9 cellular contexts compared by ENCODE assay signal in genomic region chr1:59879556-59879955, GRCh38. TPM values are rescaled to one million over a fixed set of nuclear protein-coding genes. Genes with fewer than 3 reads are reported as not detected.
DNase-seq lines count a peak whose midpoint lies in the region; ATAC-seq and TF ChIP-seq lines count a peak whose summit lies in the region.
"Had no signal": no experiment of that assay in that cellular context is flagged by ENCODE, and none has a peak within 500 bp of the region (broad histone marks: within the 10 kb centered on the region; RNA-seq: fewer than 3 reads in every experiment).

No MANE protein-coding gene starts in this region.

- TF ChIP-seq CTCF in DND-41 (IDR thresholded peaks at IDR 0.05; ENCODE audit: borderline replicate concordance, extremely low read depth, low read length, poor library complexity, severe bottlenecking) = peak; percentile 6
- no peak for TF ChIP-seq CTCF in vagina (IDR thresholded peaks at IDR 0.05)

- POLR2A ChIA-PET in HEK293T (lab: Yijun Ruan, JAX) = interaction anchor here (1.3 kb wide), 1 partner anchor 68 kb away, joined by 3 read pairs; no protein-coding TSS in a partner anchor

- no peak for TF ChIP-seq POLR2A in vagina (IDR thresholded peaks at IDR 0.05)

- no peak for ATAC-seq in DND-41 (ENCODE audit: insufficient read depth, low read depth)

- H3K4me1 ChIP-seq in DND-41 (ENCODE audit: insufficient read depth, low read length) (no peaks in the 10 kb centered on the region), vagina (no peaks in the 10 kb centered on the region)

- H2AFZ ChIP-seq in DND-41 (ENCODE audit: low read depth, low read length) = no peak overlapping the region

- H3K27ac ChIP-seq in DND-41 (ENCODE audit: low read length) (no peak overlapping the region), vagina (no peak overlapping the region)

- H3K79me2 ChIP-seq in DND-41 (ENCODE audit: insufficient read depth, low read length) = no peaks in the 10 kb centered on the region

- H3K9me3 ChIP-seq in DND-41 (ENCODE audit: insufficient read depth, low read length, severe bottlenecking) (no peaks in the 10 kb centered on the region), vagina (no peaks in the 10 kb centered on the region)

- intact Hi-C loops in vagina (cut with DNase I) = no loop called here

- H3K4me3 ChIP-seq in DND-41 (ENCODE audit: low read depth in 1 of 2, low read length in 2 of 2) (no peak overlapping the region), vagina (no peak overlapping the region)

- H3K36me3 ChIP-seq in DND-41 (ENCODE audit: insufficient read depth, low read length) (no peaks in the 10 kb centered on the region), vagina (peaks cover 0 to 6% of the 10 kb centered on the region in 2 donors)

- no peak overlapping the region for H3K9ac ChIP-seq in DND-41 (ENCODE audit: low read depth, low read length)

- CTCF ChIA-PET in HEK293T (lab: Yijun Ruan, JAX) = interaction anchor here (0.6 to 6.7 kb wide), 12 partner anchors 14 to 1744 kb away, joined by 3 to 86 read pairs (median 3); no protein-coding TSS in a partner anchor

- no peak for DNase-seq in DND-41
- peak; percentile 84 for DNase-seq in HEK293T (ENCODE audit: extremely low spot score)
- DNase-seq in NCI-H69 (lab: John Stamatoyannopoulos, UW) = peak; percentile 69
- peak; percentile 53 to 58 for DNase-seq in activated T-cell treated with anti-CD3 and anti-CD28 coated beads, Interleukin-2, amount 50 U/mL, for 48 hours
- DNase-seq in globus pallidus (ENCODE audit: low spot score) = peak; percentile 75
- peak; percentile 57 for DNase-seq in putamen (ENCODE audit: low spot score)
- DNase-seq in vagina (ENCODE audit: extremely low spot score in 2 of 2) = no peak
- no peak for DNase-seq in DMS79 (lab: John Stamatoyannopoulos, UW)
- DNase-seq: activated B cell treated with CpG ODN at 0.5 μM for 24 hours had no signal

- H4K20me1 ChIP-seq in DND-41 (ENCODE audit: insufficient read depth, low read length) = no peaks in the 10 kb centered on the region

- H3K27me3 ChIP-seq in DND-41 (ENCODE audit: insufficient read depth, low read length, poor library complexity) = no peaks in the 10 kb centered on the region
- H3K27me3 ChIP-seq in vagina = no peaks in the 10 kb centered on the region

- H3K4me2 ChIP-seq in DND-41 (ENCODE audit: insufficient read depth, low read length) = no peak overlapping the region

TF ChIP-seq in HEK293T, 16 proteins besides CTCF, POLR2A, EP300 and RAD21:
- TF ChIP-seq PKNOX1 (IDR thresholded peaks at IDR 0.05) = peak; percentile 86
- TF ChIP-seq TARDBP (IDR thresholded peaks at IDR 0.05) = no peak
- TF ChIP-seq CTBP1 (IDR thresholded peaks at IDR 0.05; ENCODE audit: borderline replicate concordance) = no peak; the same call in 1 of the 2 replicates
- TF ChIP-seq FOXM1 (IDR thresholded peaks at IDR 0.05; ENCODE audit: borderline replicate concordance) = no peak
- no peak for TF ChIP-seq FOXA1 (IDR thresholded peaks at IDR 0.05)
- TF ChIP-seq FOXK2 (IDR thresholded peaks at IDR 0.05) = 0 out of 2 replicates have a peak, but pooled peaks have one; percentile 41
TF ChIP-seq in HEK293T: peak in this region for 2.

RNA-seq across cellular contexts. Expression of gene CYP2J2, which starts 47.0 kb away (rescaled TPM):
- total RNA-seq in vagina = 0.74 TPM

Comparison
In these comparisons a context has a peak if more than half of its experiments do, and no peak if none do; other contexts are left out.
1. DNase-seq: peak in HEK293T (single experiment), NCI-H69 (single experiment), activated T-cell treated with anti-CD3 and anti-CD28 coated beads, Interleukin-2, amount 50 U/mL, for 48 hours (2 of 2), globus pallidus (single experiment) and putamen (single experiment); none in DND-41 (single experiment), vagina (0 of 2) and DMS79 (single experiment).